ENCODE assay signal across 7 cellular contexts in genomic region chr15:30833349-30833748, GRCh38.
DNase-seq lines count a peak whose midpoint lies in the region; ATAC-seq, FAIRE-seq and TF ChIP-seq lines count a peak whose summit lies in the region.
"Not testable (repeated sequence)": the region's sequence is repeated elsewhere in the genome, so short reads cannot be mapped to it uniquely, and the experiment has no call there.

No MANE protein-coding gene starts in this region.

- intact Hi-C loops in activated CD4-positive, alpha-beta T cell treated with anti-CD3 and anti-CD28 coated beads for 36 hours (cut with DNase I, micrococcal nuclease) = loop anchor here in 1 of 2 experiments (5.0 kb wide), 1 partner anchor 69 kb away; the partner anchor contains the start of gene FAN1
- intact Hi-C loops in activated CD8-positive, alpha-beta T cell treated with anti-CD3 and anti-CD28 coated beads for 36 hours (cut with micrococcal nuclease); activated naive CD4-positive, alpha-beta T cell treated with anti-CD3 and anti-CD28 coated beads for 36 hours (cut with micrococcal nuclease); K562 (cut with micrococcal nuclease): not testable (repeated sequence)

- TF ChIP-seq POLR2A in K562 (conservative IDR thresholded peaks at IDR 0.05) = not testable (repeated sequence)

- H3K4me1 ChIP-seq in K562 (replicated peaks in 1 of 2; ENCODE audit: control insufficient read depth in 2 of 2, insufficient read depth in 2 of 2, low read length in 2 of 2) = not testable (repeated sequence)
- peaks cover 15% of the 10 kb centered on the region for H3K4me1 ChIP-seq in keratinocyte (ENCODE audit: control insufficient read depth, extremely low read depth, insufficient read depth, low read length)

- H3K9me3 ChIP-seq in K562 (replicated peaks; ENCODE audit: control insufficient read depth, insufficient read depth, low read depth, low read length); keratinocyte (ENCODE audit: control insufficient read depth, low read depth, low read length): not testable (repeated sequence)

- H3K36me3 ChIP-seq in K562 (ENCODE audit: control insufficient read depth, insufficient read depth, low read length); keratinocyte (ENCODE audit: control insufficient read depth in 2 of 2, extremely low read depth in 1 of 2, insufficient read depth in 2 of 2, low read length in 2 of 2): not testable (repeated sequence)

- H3K9ac ChIP-seq in K562 (ENCODE audit: insufficient read depth in 1 of 2, low read depth in 2 of 2, low read length in 2 of 2); keratinocyte (ENCODE audit: control insufficient read depth, extremely low read depth, insufficient read depth, low read length): not testable (repeated sequence)

- FAIRE-seq in K562 (lab: Jason Lieb, UNC); keratinocyte (lab: Jason Lieb, UNC): not testable (repeated sequence)

- CTCF ChIA-PET in RWPE1 (lab: Yijun Ruan, JAX); activated CD4-positive, alpha-beta T cell treated with anti-CD3 and anti-CD28 coated beads for 36 hours (lab: Charles Lee); activated naive CD4-positive, alpha-beta T cell treated with anti-CD3 and anti-CD28 coated beads for 36 hours (lab: Charles Lee); K562 (lab: Yijun Ruan, JAX; ENCODE audit: low intra/inter-chr PET ratio): not testable (repeated sequence)
- CTCF ChIA-PET in activated CD8-positive, alpha-beta T cell treated with anti-CD3 and anti-CD28 coated beads for 36 hours (lab: Charles Lee) = interaction anchor here (1.0 kb wide), 1 partner anchor 26 kb away, joined by 4 read pairs; no protein-coding TSS in a partner anchor

- TF ChIP-seq CTCF in RWPE1 (conservative IDR thresholded peaks at IDR 0.05; ENCODE audit: low read depth); activated CD8-positive, alpha-beta T cell treated with anti-CD3 and anti-CD28 coated beads for 36 hours (IDR thresholded peaks at IDR 0.05); K562 (IDR thresholded peaks at IDR 0.05 in 2 of 3, conservative IDR thresholded peaks at IDR 0.05 in 1 of 3; ENCODE audit: insufficient read depth in 2 of 3, low read depth in 1 of 3, low read length in 3 of 3); keratinocyte (optimal IDR thresholded peaks at IDR 0.05 in 1 of 3, IDR thresholded peaks at IDR 0.05 in 1 of 3, conservative IDR thresholded peaks at IDR 0.05 in 1 of 3; ENCODE audit: extremely low read depth in 1 of 3, insufficient read depth in 2 of 3, low read length in 3 of 3): not testable (repeated sequence)

- H3K9me3 Mint-ChIP-seq in activated CD4-positive, alpha-beta T cell treated with anti-CD3 and anti-CD28 coated beads for 36 hours (ENCODE audit: low read depth); activated CD8-positive, alpha-beta T cell treated with anti-CD3 and anti-CD28 coated beads for 36 hours; activated naive CD4-positive, alpha-beta T cell treated with anti-CD3 and anti-CD28 coated beads for 36 hours: not testable (repeated sequence)

- not testable (repeated sequence) for H3K9me1 ChIP-seq in K562 (ENCODE audit: control insufficient read depth, insufficient read depth, low read length); keratinocyte (ENCODE audit: control insufficient read depth, extremely low read depth, insufficient read depth, low read length)

- not testable (repeated sequence) for H3K4me2 ChIP-seq in K562 (ENCODE audit: insufficient read depth, low read length)
- peak overlapping the region; percentile 39 for H3K4me2 ChIP-seq in keratinocyte (ENCODE audit: control insufficient read depth, extremely low read depth, insufficient read depth, low read depth, low read length)

- TF ChIP-seq EP300 in K562 (IDR thresholded peaks at IDR 0.05; ENCODE audit: low read length) = not testable (repeated sequence)

- H3K27me3 Mint-ChIP-seq in activated CD4-positive, alpha-beta T cell treated with anti-CD3 and anti-CD28 coated beads for 36 hours; activated CD8-positive, alpha-beta T cell treated with anti-CD3 and anti-CD28 coated beads for 36 hours; activated naive CD4-positive, alpha-beta T cell treated with anti-CD3 and anti-CD28 coated beads for 36 hours (ENCODE audit: low read depth): not testable (repeated sequence)

- H3K4me3 Mint-ChIP-seq in activated CD4-positive, alpha-beta T cell treated with anti-CD3 and anti-CD28 coated beads for 36 hours; activated CD8-positive, alpha-beta T cell treated with anti-CD3 and anti-CD28 coated beads for 36 hours; activated naive CD4-positive, alpha-beta T cell treated with anti-CD3 and anti-CD28 coated beads for 36 hours: not testable (repeated sequence)

- peak overlapping the region; percentile 62 for H3K27ac Mint-ChIP-seq in activated CD4-positive, alpha-beta T cell treated with anti-CD3 and anti-CD28 coated beads for 36 hours
- H3K27ac Mint-ChIP-seq in activated CD8-positive, alpha-beta T cell treated with anti-CD3 and anti-CD28 coated beads for 36 hours; activated naive CD4-positive, alpha-beta T cell treated with anti-CD3 and anti-CD28 coated beads for 36 hours: not testable (repeated sequence)

- in situ Hi-C loops in K562 (cut with MboI) = not testable (repeated sequence)

- H3K36me3 Mint-ChIP-seq in activated CD4-positive, alpha-beta T cell treated with anti-CD3 and anti-CD28 coated beads for 36 hours (ENCODE audit: low read depth); activated CD8-positive, alpha-beta T cell treated with anti-CD3 and anti-CD28 coated beads for 36 hours (ENCODE audit: low read depth); activated naive CD4-positive, alpha-beta T cell treated with anti-CD3 and anti-CD28 coated beads for 36 hours (ENCODE audit: low read depth): not testable (repeated sequence)

- H3K79me2 ChIP-seq in K562 (ENCODE audit: control insufficient read depth, insufficient read depth, low read length); keratinocyte (ENCODE audit: control insufficient read depth, insufficient read depth, low read length): not testable (repeated sequence)

- H3K4me1 Mint-ChIP-seq in activated CD4-positive, alpha-beta T cell treated with anti-CD3 and anti-CD28 coated beads for 36 hours = peaks cover 20% of the 10 kb centered on the region
- not testable (repeated sequence) for H3K4me1 Mint-ChIP-seq in activated CD8-positive, alpha-beta T cell treated with anti-CD3 and anti-CD28 coated beads for 36 hours (ENCODE audit: low read depth)
- H3K4me1 Mint-ChIP-seq in activated naive CD4-positive, alpha-beta T cell treated with anti-CD3 and anti-CD28 coated beads for 36 hours (ENCODE audit: low read depth) = peaks cover 14% of the 10 kb centered on the region

- dilution Hi-C loops in keratinocyte (cut with MboI; ENCODE audit: extremely low pct_ligation_motif_present, low sequenced_read_pairs) = not testable (repeated sequence)

- POLR2A ChIA-PET in RWPE1 (lab: Yijun Ruan, JAX; ENCODE audit: low non-redundant PET); activated CD4-positive, alpha-beta T cell treated with anti-CD3 and anti-CD28 coated beads for 36 hours (lab: Charles Lee); activated CD8-positive, alpha-beta T cell treated with anti-CD3 and anti-CD28 coated beads for 36 hours (lab: Charles Lee); K562 (lab: Yijun Ruan, JAX): not testable (repeated sequence)

- ATAC-seq in activated CD4-positive, alpha-beta T cell treated with anti-CD3 and anti-CD28 coated beads for 36 hours = peak; percentile 49
- ATAC-seq in activated CD8-positive, alpha-beta T cell treated with anti-CD3 and anti-CD28 coated beads for 36 hours; K562: not testable (repeated sequence)

- H3K27ac ChIP-seq in RWPE1 = peak overlapping the region; percentile 29; the same call in 1 of the 2 replicates
- not testable (repeated sequence) for H3K27ac ChIP-seq in K562 (ENCODE audit: extremely low read depth, low read depth, low read length); keratinocyte (ENCODE audit: control insufficient read depth, insufficient read depth, low read length)

- not testable (repeated sequence) for H2AFZ ChIP-seq in K562 (ENCODE audit: low read depth, low read length)
- H2AFZ ChIP-seq in keratinocyte (ENCODE audit: control insufficient read depth, low read length) = peak overlapping the region; percentile 77

- peaks cover 9 to 35% of the 10 kb centered on the region in 2 experiments for H3K27me3 ChIP-seq in K562 (ENCODE audit: control insufficient read depth in 2 of 2, insufficient read depth in 2 of 2, low read length in 2 of 2)
- not testable (repeated sequence) for H3K27me3 ChIP-seq in keratinocyte (ENCODE audit: control insufficient read depth, extremely low read depth, insufficient read depth, low read length)

- not testable (repeated sequence) for H3K4me3 ChIP-seq in K562; keratinocyte (ENCODE audit: control insufficient read depth in 2 of 3, extremely low read depth in 1 of 3, insufficient read depth in 2 of 3, low read depth in 1 of 3, low read length in 3 of 3)

- WGBS in K562 (ENCODE audit: insufficient coverage, low coverage, missing lambda C conversion rate) = 17% methylated on average over 7 of the region's 7 CpGs

- TF ChIP-seq RAD21 in K562 (CRISPR knock-in tag; conservative IDR thresholded peaks at IDR 0.05 in 1 of 2, IDR thresholded peaks at IDR 0.05 in 1 of 2) = not testable (repeated sequence)

- DNase-seq in RWPE1 (ENCODE audit: low spot score); K562 (ENCODE audit: extremely low read depth in 1 of 4, low spot score in 3 of 4); keratinocyte (ENCODE audit: low read depth, low spot score): not testable (repeated sequence)
- DNase-seq in activated CD4-positive, alpha-beta T cell treated with anti-CD3 and anti-CD28 coated beads for 36 hours = peak; percentile 41
- peak; percentile 24 for DNase-seq in activated CD8-positive, alpha-beta T cell treated with anti-CD3 and anti-CD28 coated beads for 36 hours
- peak; percentile 55 for DNase-seq in activated naive CD4-positive, alpha-beta T cell treated with anti-CD3 and anti-CD28 coated beads for 36 hours
- DNase-seq in stimulated activated CD4-positive, alpha-beta T cell treated with anti-CD3 and anti-CD28 coated beads, Interleukin-15, amount 100 ng/mL, for 24 hours = peak; percentile 37

- not testable (repeated sequence) for BruUV-seq in K562 (replicated peaks; lab: Mats Ljungman, UMichigan)

- H4K20me1 ChIP-seq in K562 (replicated peaks; ENCODE audit: control insufficient read depth, insufficient read depth, low read length); keratinocyte (ENCODE audit: control insufficient read depth, extremely low read depth, insufficient read depth, low read length): not testable (repeated sequence)
